In the genomic region with DNA sequence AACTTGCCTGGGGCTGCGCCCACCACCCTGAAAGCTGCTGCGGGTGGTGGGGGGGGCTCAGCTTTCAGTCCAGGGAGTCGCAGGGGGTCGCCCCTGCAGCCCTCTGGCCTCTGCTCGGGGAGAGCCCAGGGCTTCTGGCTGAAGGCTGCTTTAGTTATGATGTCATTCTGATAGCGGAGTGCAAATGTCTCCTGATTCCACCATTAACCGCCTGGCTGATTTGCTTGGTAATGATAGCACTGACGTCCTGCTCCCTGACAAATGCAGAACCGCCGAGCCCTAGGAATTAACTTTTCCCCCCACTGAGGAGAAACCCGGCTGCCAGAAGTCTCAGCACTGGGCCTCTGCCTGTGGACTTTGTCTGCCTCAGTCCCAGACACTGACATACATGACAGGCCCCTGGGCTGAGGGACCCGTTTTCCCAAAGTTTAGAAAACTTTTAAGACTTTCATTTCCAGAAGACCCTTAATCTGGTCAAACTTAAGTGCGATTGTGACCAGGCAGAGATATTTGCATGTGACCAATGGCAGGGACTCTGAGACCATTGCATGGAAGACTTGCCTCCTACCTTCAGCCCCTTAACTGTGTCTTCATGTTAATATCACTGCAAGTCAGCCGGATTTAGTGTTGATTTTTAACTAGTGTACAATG, we compare ENCODE assay signal across 15 cellular contexts.
A peak's percentile ranks its signal among the peaks of the same experiment; 100 is the strongest.
DNase-seq lines count a peak whose midpoint lies in the region; ATAC-seq and TF ChIP-seq lines count a peak whose summit lies in the region.
"Had no signal": no experiment of that assay in that cellular context is flagged by ENCODE, and none has a peak within 500 bp of the region (broad histone marks: within the 10 kb centered on the region; RNA-seq: fewer than 3 reads in every experiment).

No MANE protein-coding gene starts in this region.

- H3K4me1 ChIP-seq in SK-N-SH (ENCODE audit: control insufficient read depth in 1 of 2, insufficient read depth in 2 of 2, low read depth in 1 of 2, low read length in 1 of 2): peaks cover 7 to 29% of the 10 kb centered on the region in 2 experiments; a peak in 3 of 4 replicates
- peaks cover 26% of the 10 kb centered on the region for H3K4me1 ChIP-seq in hepatocyte (ENCODE audit: insufficient read depth)
- peaks cover 0 to 40% (median 37%) of the 10 kb centered on the region in 4 donors for H3K4me1 ChIP-seq in sigmoid colon

- H3K9me3 ChIP-seq in SK-N-SH: no peaks in the 10 kb centered on the region
- H3K9me3 ChIP-seq in hepatocyte (ENCODE audit: low read depth): no peaks in the 10 kb centered on the region
- H3K9me3 ChIP-seq in sigmoid colon: no peaks in the 10 kb centered on the region

- TF ChIP-seq CTCF in SK-N-SH (IDR thresholded peaks at IDR 0.05) (no peak), hepatocyte (IDR thresholded peaks at IDR 0.05; ENCODE audit: poor library complexity) (no peak), sigmoid colon (IDR thresholded peaks at IDR 0.05) (no peak)

- WGBS in SK-N-SH (ENCODE audit: low lambda C conversion rate): 21% methylated on average over 6 of the region's 14 CpGs
- whole genome bisulfite sequencing in hepatocyte (ENCODE audit: low lambda C conversion rate, missing lambda C conversion rate): 12% methylated on average over 14 of the region's 14 CpGs
- 45 to 51% methylated on average over 14 of the region's 14 CpGs for WGBS in sigmoid colon, 2 donors

- DNase-seq in GM03348 (ENCODE audit: low spot score) (peak; percentile 57), SK-N-SH (peak; percentile 78), hepatocyte (ENCODE audit: low spot score) (peak; percentile 34), sigmoid colon (no peak), ureter (ENCODE audit: low spot score) (no peak), NAMALWA (ENCODE audit: low spot score) (no peak), inferior parietal cortex (ENCODE audit: extremely low spot score) (no peak)
- DNase-seq: activated naive CD8-positive, alpha-beta T cell treated with anti-CD3 and anti-CD28 coated beads for 36 hours; COR-L47; effector memory CD4-positive, alpha-beta T cell; natural killer cell; NCI-H1092 treated with DMSO at 0.1 percent for 48 hours; stimulated activated CD4-positive, alpha-beta T cell treated with anti-CD3 and anti-CD28 coated beads, Interleukin-1b, Interleukin-23, amount 100 ng/mL, for 48 hours had no signal

- 0 out of 2 replicates have a peak overlapping the region, but pooled peaks have one; percentile 89 for H3K4me2 ChIP-seq in SK-N-SH
- H3K4me2 ChIP-seq in hepatocyte: peak overlapping the region; percentile 91

- H4K20me1 ChIP-seq in SK-N-SH (ENCODE audit: insufficient read depth): no peaks in the 10 kb centered on the region
- no peaks in the 10 kb centered on the region for H4K20me1 ChIP-seq in hepatocyte (ENCODE audit: insufficient read depth, poor library complexity, severe bottlenecking)

- H3K79me2 ChIP-seq in SK-N-SH (ENCODE audit: insufficient read depth): no peaks in the 10 kb centered on the region
- peaks cover 3% of the 10 kb centered on the region for H3K79me2 ChIP-seq in hepatocyte

- H3K9ac ChIP-seq in SK-N-SH: no peak overlapping the region

- no peak for ATAC-seq in GM18858 (IDR thresholded peaks at IDR 0.05; ENCODE audit: unreplicated experiment)
- ATAC-seq: GM12878, natural killer cell had no signal

- POLR2A ChIA-PET in SK-N-SH (lab: Yijun Ruan, JAX): no interaction called here

- peak overlapping the region in 1 of 2 experiments; percentile 89; a peak in 2 of 4 replicates for H3K27ac ChIP-seq in SK-N-SH (ENCODE audit: low read depth in 2 of 2, low read length in 1 of 2)
- H3K27ac ChIP-seq in hepatocyte: peak overlapping the region; percentile 7
- H3K27ac ChIP-seq in sigmoid colon: peak overlapping the region in 2 of 4 donors; percentile 22 to 52

- CTCF ChIA-PET in SK-N-SH (lab: Yijun Ruan, JAX): interaction anchor here (0.6 to 1.4 kb wide), 7 partner anchors 34 to 440 kb away, joined by 3 to 5 read pairs (median 3); no protein-coding TSS in a partner anchor

- TF ChIP-seq RAD21 in SK-N-SH (IDR thresholded peaks at IDR 0.05; ENCODE audit: low read length): peak; percentile 33

- peaks cover 13% of the 10 kb centered on the region for H3K27me3 ChIP-seq in SK-N-SH (ENCODE audit: insufficient read depth)
- H3K27me3 ChIP-seq in hepatocyte: peaks cover 70% of the 10 kb centered on the region
- peaks cover 20 to 89% (median 47%) of the 10 kb centered on the region in 3 donors for H3K27me3 ChIP-seq in sigmoid colon

- H3K36me3 ChIP-seq in SK-N-SH (replicated peaks in 1 of 2; ENCODE audit: control insufficient read depth in 1 of 2, insufficient read depth in 2 of 2, low read length in 1 of 2): no peaks in the 10 kb centered on the region
- no peaks in the 10 kb centered on the region for H3K36me3 ChIP-seq in hepatocyte (replicated peaks; ENCODE audit: insufficient read depth, low read depth)
- H3K36me3 ChIP-seq in sigmoid colon: no peaks in the 10 kb centered on the region

- TF ChIP-seq EP300 in SK-N-SH (IDR thresholded peaks at IDR 0.05; ENCODE audit: borderline replicate concordance in 1 of 2, low read depth in 1 of 2, low read length in 1 of 2): no peak
- TF ChIP-seq EP300 in sigmoid colon (IDR thresholded peaks at IDR 0.05): no peak

- H3K4me3 ChIP-seq in SK-N-SH (ENCODE audit: low read depth in 2 of 2, low read length in 1 of 2) (peak overlapping the region in 1 of 2 experiments; percentile 57; a peak in 1 of 4 replicates), hepatocyte (peak overlapping the region; percentile 44), sigmoid colon (peak overlapping the region in 3 of 4 donors; percentile 62 to 65 (median 62))
- H3K4me3 ChIP-seq: GM12878 had no signal

- H3K9me2 ChIP-seq in SK-N-SH (no peaks in the 10 kb centered on the region), hepatocyte (replicated peaks; ENCODE audit: insufficient read depth) (no peaks in the 10 kb centered on the region)

- intact Hi-C loops in sigmoid colon (cut with DNase I): loop anchor here (5.0 kb wide), 1 partner anchor 418 kb away; no protein-coding TSS in a partner anchor

- H3F3A ChIP-seq in SK-N-SH (replicated peaks; ENCODE audit: insufficient read depth): no peaks in the 10 kb centered on the region

- H2AFZ ChIP-seq in SK-N-SH (ENCODE audit: low read depth) (no peak overlapping the region), hepatocyte (no peak overlapping the region)

- TF ChIP-seq POLR2A in sigmoid colon (IDR thresholded peaks at IDR 0.05): no peak

TF ChIP-seq in SK-N-SH, 30 proteins besides CTCF, POLR2A, EP300 and RAD21:
- TF ChIP-seq NFIC (IDR thresholded peaks at IDR 0.05; ENCODE audit: borderline replicate concordance) (no peak), EZH2phosphoT487 (IDR thresholded peaks at IDR 0.05; ENCODE audit: borderline replicate concordance, low read depth) (no peak), CHD2 (IDR thresholded peaks at IDR 0.05; ENCODE audit: low read length, partially characterized antibody) (peak; percentile 6), YY1 (IDR thresholded peaks at IDR 0.05; ENCODE audit: low read depth) (no peak), GABPA (IDR thresholded peaks at IDR 0.05; ENCODE audit: low read depth) (no peak), USF1 (IDR thresholded peaks at IDR 0.05; ENCODE audit: borderline replicate concordance, low read depth) (no peak), FOXM1 (IDR thresholded peaks at IDR 0.05; ENCODE audit: low read depth) (no peak), SMC3 (IDR thresholded peaks at IDR 0.05; ENCODE audit: low read depth, low read length) (no peak), TEAD4 (IDR thresholded peaks at IDR 0.05; ENCODE audit: borderline replicate concordance, insufficient read depth) (no peak), RXRA (IDR thresholded peaks at IDR 0.05; ENCODE audit: borderline replicate concordance, low read depth) (no peak), MXI1 (IDR thresholded peaks at IDR 0.05; ENCODE audit: low read depth, low read length) (peak; percentile 40; the same call in 1 of the 2 replicates)
- TF ChIP-seq, protein P1, sequence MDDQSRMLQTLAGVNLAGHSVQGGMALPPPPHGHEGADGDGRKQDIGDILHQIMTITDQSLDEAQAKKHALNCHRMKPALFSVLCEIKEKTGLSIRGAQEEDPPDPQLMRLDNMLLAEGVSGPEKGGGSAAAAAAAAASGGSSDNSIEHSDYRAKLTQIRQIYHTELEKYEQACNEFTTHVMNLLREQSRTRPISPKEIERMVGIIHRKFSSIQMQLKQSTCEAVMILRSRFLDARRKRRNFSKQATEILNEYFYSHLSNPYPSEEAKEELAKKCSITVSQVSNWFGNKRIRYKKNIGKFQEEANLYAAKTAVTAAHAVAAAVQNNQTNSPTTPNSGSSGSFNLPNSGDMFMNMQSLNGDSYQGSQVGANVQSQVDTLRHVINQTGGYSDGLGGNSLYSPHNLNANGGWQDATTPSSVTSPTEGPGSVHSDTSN (IDR thresholded peaks at IDR 0.05): no peak

Comparison
In these comparisons a context has a peak if more than half of its experiments do, and no peak if none do; other contexts are left out.
1. DNase-seq: peak in GM03348 (single experiment), SK-N-SH (single experiment) and hepatocyte (single experiment); none in sigmoid colon (single experiment), ureter (single experiment), NAMALWA (single experiment) and inferior parietal cortex (single experiment).